In the genomic region with DNA sequence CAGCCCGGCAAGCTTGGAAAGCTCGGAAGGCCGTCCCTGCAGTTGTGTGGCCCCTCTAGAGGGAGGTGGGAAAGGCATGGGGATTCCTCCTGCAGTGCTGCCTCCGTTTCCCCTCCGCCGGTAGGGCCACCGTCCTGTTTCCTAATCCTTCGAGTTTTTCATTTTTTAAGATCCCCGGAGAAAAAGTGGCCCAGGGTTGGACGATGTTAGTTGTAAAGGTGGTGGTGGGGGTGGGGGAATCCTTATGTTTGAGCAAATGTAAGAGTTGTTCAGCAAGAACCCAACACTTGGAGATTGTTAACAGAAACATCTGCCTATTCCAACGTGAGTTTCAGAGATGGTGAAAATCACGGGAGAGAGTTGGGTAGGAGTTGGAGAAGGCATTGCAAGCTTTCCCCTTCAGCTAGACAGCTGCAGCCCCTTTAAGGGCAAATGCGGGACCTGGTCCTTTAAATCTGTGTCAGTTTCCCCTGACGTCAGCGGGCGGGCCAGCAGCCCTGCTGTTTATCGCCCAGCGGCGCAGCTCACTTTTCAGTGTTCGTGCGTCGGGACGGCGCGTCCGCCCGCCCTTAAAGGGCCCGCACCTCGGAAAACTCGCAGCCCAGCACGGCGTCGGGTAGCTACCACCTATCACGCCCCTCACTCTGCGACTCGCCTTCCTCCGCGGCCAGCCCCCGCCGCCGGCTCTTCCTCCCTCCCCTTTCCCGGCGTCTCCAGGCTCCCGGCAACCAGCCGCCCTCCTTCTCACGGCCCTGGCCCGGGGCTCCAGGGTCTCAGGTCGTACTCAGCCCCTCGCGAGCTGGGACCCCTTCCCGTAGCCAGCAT, we compare ENCODE assay signal across 1 cellular context.
TF ChIP-seq lines count a peak whose summit lies in the region.

Gene SIDT2, plus strand, starts transcription at position 534 of the 825 bp plus-strand sequence. CDS start 521 bp downstream, outside the sequence.

TF ChIP-seq in HepG2, 621 proteins besides CTCF, POLR2A, EP300 and RAD21 (continued from another document and continues in another):
- TF ChIP-seq SOX13 (IDR thresholded peaks at IDR 0.05) (no peak), SOX13 (CRISPR knock-in tag; conservative IDR thresholded peaks at IDR 0.05 in 1 of 2, IDR thresholded peaks at IDR 0.05 in 1 of 2) (peak in 1 of 2 experiments; percentile 39; a peak in 2 of 4 replicates), ZNF609 (CRISPR knock-in tag; IDR thresholded peaks at IDR 0.05; ENCODE audit: borderline replicate concordance) (no peak), FOXK2 (IDR thresholded peaks at IDR 0.05) (no peak; the same call in 1 of the 2 replicates), ZNF460 (CRISPR knock-in tag; IDR thresholded peaks at IDR 0.05; ENCODE audit: borderline replicate concordance) (no peak), NFIB (CRISPR knock-in tag; IDR thresholded peaks at IDR 0.05; ENCODE audit: borderline replicate concordance) (no peak), PRMT3 (CRISPR knock-in tag; IDR thresholded peaks at IDR 0.05; ENCODE audit: borderline replicate concordance, low read depth) (no peak), CBX5 (CRISPR knock-in tag; IDR thresholded peaks at IDR 0.05; ENCODE audit: borderline replicate concordance) (no peak), TBX3 (IDR thresholded peaks at IDR 0.05; ENCODE audit: borderline replicate concordance) (no peak), ZNF768 (CRISPR knock-in tag; IDR thresholded peaks at IDR 0.05) (0 out of 2 replicates have a peak, but pooled peaks have one; percentile 57), DMAP1 (CRISPR knock-in tag; IDR thresholded peaks at IDR 0.05) (no peak), TOPORS (CRISPR knock-in tag; IDR thresholded peaks at IDR 0.05) (no peak), POGZ (CRISPR knock-in tag; IDR thresholded peaks at IDR 0.05) (peak; percentile 41; the same call in 1 of the 2 replicates), TCF7L2 (IDR thresholded peaks at IDR 0.05; ENCODE audit: low read depth, low read length) (no peak), CERS6 (CRISPR knock-in tag; IDR thresholded peaks at IDR 0.05) (no peak), SP1 (IDR thresholded peaks at IDR 0.05) (no peak), SP1 (CRISPR knock-in tag; IDR thresholded peaks at IDR 0.05) (0 out of 2 replicates have a peak, but pooled peaks have one; percentile 16), SP4 (CRISPR knock-in tag; IDR thresholded peaks at IDR 0.05) (no peak; the same call in 1 of the 2 replicates), SRF (IDR thresholded peaks at IDR 0.05; ENCODE audit: low read depth, low read length) (no peak), NCOR1 (IDR thresholded peaks at IDR 0.05; ENCODE audit: borderline replicate concordance, low read length) (no peak), MYPOP (CRISPR knock-in tag; IDR thresholded peaks at IDR 0.05) (peak; percentile 75; the same call in 1 of the 2 replicates), ZKSCAN8 (CRISPR knock-in tag; IDR thresholded peaks at IDR 0.05; ENCODE audit: borderline replicate concordance) (no peak), RXRA (CRISPR knock-in tag; IDR thresholded peaks at IDR 0.05) (no peak), KMT2A (CRISPR knock-in tag; IDR thresholded peaks at IDR 0.05) (no peak; the same call in 1 of the 2 replicates), ZNF432 (CRISPR knock-in tag; IDR thresholded peaks at IDR 0.05; ENCODE audit: borderline replicate concordance) (no peak), TOE1 (CRISPR knock-in tag; IDR thresholded peaks at IDR 0.05) (no peak), SRY (CRISPR knock-in tag; IDR thresholded peaks at IDR 0.05) (peak; percentile 36; the same call in 1 of the 2 replicates), ZNF333 (CRISPR knock-in tag; IDR thresholded peaks at IDR 0.05; ENCODE audit: borderline replicate concordance) (no peak), MEF2D (CRISPR knock-in tag; IDR thresholded peaks at IDR 0.05) (no peak), SRSF1 (optimal IDR thresholded peaks at IDR 0.05; ENCODE audit: low read depth, low read length) (no peak), SIN3A (IDR thresholded peaks at IDR 0.05; ENCODE audit: borderline replicate concordance, low read depth, low read length) (0 out of 2 replicates have a peak, but pooled peaks have one; percentile 56), MED1 (CRISPR knock-in tag; IDR thresholded peaks at IDR 0.05) (peak; percentile 49)
- TF ChIP-seq, protein P1, sequence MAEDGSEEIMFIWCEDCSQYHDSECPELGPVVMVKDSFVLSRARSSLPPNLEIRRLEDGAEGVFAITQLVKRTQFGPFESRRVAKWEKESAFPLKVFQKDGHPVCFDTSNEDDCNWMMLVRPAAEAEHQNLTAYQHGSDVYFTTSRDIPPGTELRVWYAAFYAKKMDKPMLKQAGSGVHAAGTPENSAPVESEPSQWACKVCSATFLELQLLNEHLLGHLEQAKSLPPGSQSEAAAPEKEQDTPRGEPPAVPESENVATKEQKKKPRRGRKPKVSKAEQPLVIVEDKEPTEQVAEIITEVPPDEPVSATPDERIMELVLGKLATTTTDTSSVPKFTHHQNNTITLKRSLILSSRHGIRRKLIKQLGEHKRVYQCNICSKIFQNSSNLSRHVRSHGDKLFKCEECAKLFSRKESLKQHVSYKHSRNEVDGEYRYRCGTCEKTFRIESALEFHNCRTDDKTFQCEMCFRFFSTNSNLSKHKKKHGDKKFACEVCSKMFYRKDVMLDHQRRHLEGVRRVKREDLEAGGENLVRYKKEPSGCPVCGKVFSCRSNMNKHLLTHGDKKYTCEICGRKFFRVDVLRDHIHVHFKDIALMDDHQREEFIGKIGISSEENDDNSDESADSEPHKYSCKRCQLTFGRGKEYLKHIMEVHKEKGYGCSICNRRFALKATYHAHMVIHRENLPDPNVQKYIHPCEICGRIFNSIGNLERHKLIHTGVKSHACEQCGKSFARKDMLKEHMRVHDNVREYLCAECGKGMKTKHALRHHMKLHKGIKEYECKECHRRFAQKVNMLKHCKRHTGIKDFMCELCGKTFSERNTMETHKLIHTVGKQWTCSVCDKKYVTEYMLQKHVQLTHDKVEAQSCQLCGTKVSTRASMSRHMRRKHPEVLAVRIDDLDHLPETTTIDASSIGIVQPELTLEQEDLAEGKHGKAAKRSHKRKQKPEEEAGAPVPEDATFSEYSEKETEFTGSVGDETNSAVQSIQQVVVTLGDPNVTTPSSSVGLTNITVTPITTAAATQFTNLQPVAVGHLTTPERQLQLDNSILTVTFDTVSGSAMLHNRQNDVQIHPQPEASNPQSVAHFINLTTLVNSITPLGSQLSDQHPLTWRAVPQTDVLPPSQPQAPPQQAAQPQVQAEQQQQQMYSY (CRISPR knock-in tag; IDR thresholded peaks at IDR 0.05) = 0 out of 2 replicates have a peak, but pooled peaks have one; percentile 47
- TF ChIP-seq, protein P2, sequence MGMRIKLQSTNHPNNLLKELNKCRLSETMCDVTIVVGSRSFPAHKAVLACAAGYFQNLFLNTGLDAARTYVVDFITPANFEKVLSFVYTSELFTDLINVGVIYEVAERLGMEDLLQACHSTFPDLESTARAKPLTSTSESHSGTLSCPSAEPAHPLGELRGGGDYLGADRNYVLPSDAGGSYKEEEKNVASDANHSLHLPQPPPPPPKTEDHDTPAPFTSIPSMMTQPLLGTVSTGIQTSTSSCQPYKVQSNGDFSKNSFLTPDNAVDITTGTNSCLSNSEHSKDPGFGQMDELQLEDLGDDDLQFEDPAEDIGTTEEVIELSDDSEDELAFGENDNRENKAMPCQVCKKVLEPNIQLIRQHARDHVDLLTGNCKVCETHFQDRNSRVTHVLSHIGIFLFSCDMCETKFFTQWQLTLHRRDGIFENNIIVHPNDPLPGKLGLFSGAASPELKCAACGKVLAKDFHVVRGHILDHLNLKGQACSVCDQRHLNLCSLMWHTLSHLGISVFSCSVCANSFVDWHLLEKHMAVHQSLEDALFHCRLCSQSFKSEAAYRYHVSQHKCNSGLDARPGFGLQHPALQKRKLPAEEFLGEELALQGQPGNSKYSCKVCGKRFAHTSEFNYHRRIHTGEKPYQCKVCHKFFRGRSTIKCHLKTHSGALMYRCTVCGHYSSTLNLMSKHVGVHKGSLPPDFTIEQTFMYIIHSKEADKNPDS (CRISPR knock-in tag; IDR thresholded peaks at IDR 0.05) = no peak
- TF ChIP-seq, protein P3, sequence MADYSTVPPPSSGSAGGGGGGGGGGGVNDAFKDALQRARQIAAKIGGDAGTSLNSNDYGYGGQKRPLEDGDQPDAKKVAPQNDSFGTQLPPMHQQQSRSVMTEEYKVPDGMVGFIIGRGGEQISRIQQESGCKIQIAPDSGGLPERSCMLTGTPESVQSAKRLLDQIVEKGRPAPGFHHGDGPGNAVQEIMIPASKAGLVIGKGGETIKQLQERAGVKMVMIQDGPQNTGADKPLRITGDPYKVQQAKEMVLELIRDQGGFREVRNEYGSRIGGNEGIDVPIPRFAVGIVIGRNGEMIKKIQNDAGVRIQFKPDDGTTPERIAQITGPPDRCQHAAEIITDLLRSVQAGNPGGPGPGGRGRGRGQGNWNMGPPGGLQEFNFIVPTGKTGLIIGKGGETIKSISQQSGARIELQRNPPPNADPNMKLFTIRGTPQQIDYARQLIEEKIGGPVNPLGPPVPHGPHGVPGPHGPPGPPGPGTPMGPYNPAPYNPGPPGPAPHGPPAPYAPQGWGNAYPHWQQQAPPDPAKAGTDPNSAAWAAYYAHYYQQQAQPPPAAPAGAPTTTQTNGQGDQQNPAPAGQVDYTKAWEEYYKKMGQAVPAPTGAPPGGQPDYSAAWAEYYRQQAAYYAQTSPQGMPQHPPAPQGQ (CRISPR knock-in tag; IDR thresholded peaks at IDR 0.05; ENCODE audit: borderline replicate concordance) = no peak
- TF ChIP-seq, protein P4, sequence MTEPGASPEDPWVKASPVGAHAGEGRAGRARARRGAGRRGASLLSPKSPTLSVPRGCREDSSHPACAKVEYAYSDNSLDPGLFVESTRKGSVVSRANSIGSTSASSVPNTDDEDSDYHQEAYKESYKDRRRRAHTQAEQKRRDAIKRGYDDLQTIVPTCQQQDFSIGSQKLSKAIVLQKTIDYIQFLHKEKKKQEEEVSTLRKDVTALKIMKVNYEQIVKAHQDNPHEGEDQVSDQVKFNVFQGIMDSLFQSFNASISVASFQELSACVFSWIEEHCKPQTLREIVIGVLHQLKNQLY (CRISPR knock-in tag; IDR thresholded peaks at IDR 0.05) = no peak
- TF ChIP-seq, protein P5, sequence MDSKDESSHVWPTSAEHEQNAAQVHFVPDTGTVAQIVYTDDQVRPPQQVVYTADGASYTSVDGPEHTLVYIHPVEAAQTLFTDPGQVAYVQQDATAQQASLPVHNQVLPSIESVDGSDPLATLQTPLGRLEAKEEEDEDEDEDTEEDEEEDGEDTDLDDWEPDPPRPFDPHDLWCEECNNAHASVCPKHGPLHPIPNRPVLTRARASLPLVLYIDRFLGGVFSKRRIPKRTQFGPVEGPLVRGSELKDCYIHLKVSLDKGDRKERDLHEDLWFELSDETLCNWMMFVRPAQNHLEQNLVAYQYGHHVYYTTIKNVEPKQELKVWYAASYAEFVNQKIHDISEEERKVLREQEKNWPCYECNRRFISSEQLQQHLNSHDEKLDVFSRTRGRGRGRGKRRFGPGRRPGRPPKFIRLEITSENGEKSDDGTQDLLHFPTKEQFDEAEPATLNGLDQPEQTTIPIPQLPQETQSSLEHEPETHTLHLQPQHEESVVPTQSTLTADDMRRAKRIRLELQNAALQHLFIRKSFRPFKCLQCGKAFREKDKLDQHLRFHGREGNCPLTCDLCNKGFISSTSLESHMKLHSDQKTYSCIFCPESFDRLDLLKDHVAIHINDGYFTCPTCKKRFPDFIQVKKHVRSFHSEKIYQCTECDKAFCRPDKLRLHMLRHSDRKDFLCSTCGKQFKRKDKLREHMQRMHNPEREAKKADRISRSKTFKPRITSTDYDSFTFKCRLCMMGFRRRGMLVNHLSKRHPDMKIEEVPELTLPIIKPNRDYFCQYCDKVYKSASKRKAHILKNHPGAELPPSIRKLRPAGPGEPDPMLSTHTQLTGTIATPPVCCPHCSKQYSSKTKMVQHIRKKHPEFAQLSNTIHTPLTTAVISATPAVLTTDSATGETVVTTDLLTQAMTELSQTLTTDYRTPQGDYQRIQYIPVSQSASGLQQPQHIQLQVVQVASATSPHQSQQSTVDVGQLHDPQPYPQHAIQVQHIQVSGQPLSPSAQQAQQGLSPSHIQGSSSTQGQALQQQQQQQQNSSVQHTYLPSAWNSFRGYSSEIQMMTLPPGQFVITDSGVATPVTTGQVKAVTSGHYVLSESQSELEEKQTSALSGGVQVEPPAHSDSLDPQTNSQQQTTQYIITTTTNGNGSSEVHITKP (CRISPR knock-in tag; IDR thresholded peaks at IDR 0.05; ENCODE audit: low read depth) = peak; percentile 96
